10 cellular contexts compared by ENCODE assay signal in genomic region chr5:113680534-113680933, GRCh38.
"Had no signal": no experiment of that assay in that cellular context is flagged by ENCODE, and none has a peak within 500 bp of the region (broad histone marks: within the 10 kb centered on the region; RNA-seq: fewer than 3 reads in every experiment).

No MANE protein-coding gene starts in this region.

- ATAC-seq: HCT116, K562 had no signal

- H3K4me3 ChIP-seq: GM23248, HAP-1, K562 had no signal

- H3K9me3 ChIP-seq: HAP-1 had no signal

- H3K4me3 Mint-ChIP-seq: HFFc6 had no signal

- H3K27ac ChIP-seq: GM23248, HL-60 had no signal

- H3K4me1 ChIP-seq: HAP-1 had no signal

- H2AFZ ChIP-seq: GM23248 had no signal

- FAIRE-seq: K562 had no signal

- H3K9ac ChIP-seq: GM23248 had no signal

- H3K36me3 ChIP-seq: HAP-1 had no signal

- H3K9me3 Mint-ChIP-seq: HFFc6 had no signal

- H3K27ac Mint-ChIP-seq: HFFc6 had no signal

- DNase-seq: GM23248, GOT3, H7, HFFc6, IMR-90, KG1 had no signal
